ENCODE assay signal across 1 cellular context in genomic region chr16:1102921-1103648, GRCh38.
TF ChIP-seq lines count a peak whose summit lies in the region.

No MANE protein-coding gene starts in this region.

TF ChIP-seq in GM12878, 131 proteins besides CTCF, POLR2A, EP300 and RAD21 (continued from another document):
- no peak for TF ChIP-seq MLLT1 (IDR thresholded peaks at IDR 0.05)
- TF ChIP-seq HDAC2 (IDR thresholded peaks at IDR 0.05), result no peak
- no peak for TF ChIP-seq JUNB (IDR thresholded peaks at IDR 0.05)
- no peak for TF ChIP-seq IKZF2 (IDR thresholded peaks at IDR 0.05)
- peak; percentile 31; the same call in 1 of the 2 replicates for TF ChIP-seq SMC3 (IDR thresholded peaks at IDR 0.05; ENCODE audit: borderline replicate concordance, low read length)
- TF ChIP-seq NR2F1 (conservative IDR thresholded peaks at IDR 0.05), result 0 out of 2 replicates have a peak, but pooled peaks have one; percentile 22
- TF ChIP-seq ESRRA (IDR thresholded peaks at IDR 0.05; ENCODE audit: low read length), result no peak
- peak; percentile 48 for TF ChIP-seq RUNX3 (IDR thresholded peaks at IDR 0.05; ENCODE audit: low read length)
- no peak for TF ChIP-seq CBFB (IDR thresholded peaks at IDR 0.05; ENCODE audit: low read depth)
- TF ChIP-seq BHLHE40 (IDR thresholded peaks at IDR 0.05; ENCODE audit: borderline replicate concordance in 1 of 2, low read depth in 2 of 2, low read length in 1 of 2), result peak in 1 of 2 experiments; percentile 19; a peak in 1 of 4 replicates
- no peak for TF ChIP-seq BACH1 (IDR thresholded peaks at IDR 0.05; ENCODE audit: borderline replicate concordance)
